ENCODE assay signal across 1 cellular context in the genomic region with DNA sequence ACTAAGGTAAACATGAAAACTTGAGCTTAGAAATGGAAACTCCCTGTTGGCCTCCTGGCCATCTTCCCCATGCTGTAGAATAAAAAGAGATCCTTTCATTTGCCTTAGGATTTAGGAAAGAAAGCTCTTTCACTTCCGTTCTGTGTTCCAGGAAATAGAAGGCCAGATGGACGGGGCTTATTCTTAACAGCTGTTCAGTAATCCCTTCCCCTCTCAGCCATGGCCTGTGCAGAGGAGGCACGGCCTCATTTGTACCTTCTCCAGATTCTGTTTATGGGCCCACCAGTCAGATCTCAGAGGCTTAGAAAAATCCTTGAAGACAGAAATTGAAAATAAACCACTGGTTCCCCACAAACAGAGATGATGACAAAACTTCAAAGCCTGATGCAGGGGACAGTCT.
TF ChIP-seq lines count a peak whose summit lies in the region.

No MANE protein-coding gene starts in this region.

TF ChIP-seq in IMR-90, 13 proteins besides CTCF, POLR2A, EP300 and RAD21:
- TF ChIP-seq, protein P1, sequence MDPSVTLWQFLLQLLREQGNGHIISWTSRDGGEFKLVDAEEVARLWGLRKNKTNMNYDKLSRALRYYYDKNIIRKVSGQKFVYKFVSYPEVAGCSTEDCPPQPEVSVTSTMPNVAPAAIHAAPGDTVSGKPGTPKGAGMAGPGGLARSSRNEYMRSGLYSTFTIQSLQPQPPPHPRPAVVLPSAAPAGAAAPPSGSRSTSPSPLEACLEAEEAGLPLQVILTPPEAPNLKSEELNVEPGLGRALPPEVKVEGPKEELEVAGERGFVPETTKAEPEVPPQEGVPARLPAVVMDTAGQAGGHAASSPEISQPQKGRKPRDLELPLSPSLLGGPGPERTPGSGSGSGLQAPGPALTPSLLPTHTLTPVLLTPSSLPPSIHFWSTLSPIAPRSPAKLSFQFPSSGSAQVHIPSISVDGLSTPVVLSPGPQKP (IDR thresholded peaks at IDR 0.05; ENCODE audit: borderline replicate concordance, low read depth, low read length): no peak
- no peak for TF ChIP-seq MXI1 (IDR thresholded peaks at IDR 0.05; ENCODE audit: borderline replicate concordance, low read depth, low read length)
- no peak for TF ChIP-seq CEBPB (IDR thresholded peaks at IDR 0.05; ENCODE audit: low read depth, low read length)
- TF ChIP-seq, protein P2, sequence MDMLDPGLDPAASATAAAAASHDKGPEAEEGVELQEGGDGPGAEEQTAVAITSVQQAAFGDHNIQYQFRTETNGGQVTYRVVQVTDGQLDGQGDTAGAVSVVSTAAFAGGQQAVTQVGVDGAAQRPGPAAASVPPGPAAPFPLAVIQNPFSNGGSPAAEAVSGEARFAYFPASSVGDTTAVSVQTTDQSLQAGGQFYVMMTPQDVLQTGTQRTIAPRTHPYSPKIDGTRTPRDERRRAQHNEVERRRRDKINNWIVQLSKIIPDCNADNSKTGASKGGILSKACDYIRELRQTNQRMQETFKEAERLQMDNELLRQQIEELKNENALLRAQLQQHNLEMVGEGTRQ (IDR thresholded peaks at IDR 0.05; ENCODE audit: low read depth, low read length): no peak
- no peak for TF ChIP-seq SMC3 (IDR thresholded peaks at IDR 0.05; ENCODE audit: low read depth, low read length)
- TF ChIP-seq RFX5 (IDR thresholded peaks at IDR 0.05; ENCODE audit: low read depth, low read length): no peak
- no peak for TF ChIP-seq RCOR1 (IDR thresholded peaks at IDR 0.05; ENCODE audit: insufficient replicate concordance, low read length)
- no peak for TF ChIP-seq FOS (IDR thresholded peaks at IDR 0.05; ENCODE audit: low read depth, low read length)
- no peak for TF ChIP-seq MAFK (IDR thresholded peaks at IDR 0.05; ENCODE audit: low read depth, low read length)
- TF ChIP-seq NFE2L2 (IDR thresholded peaks at IDR 0.05; ENCODE audit: low read depth, low read length): no peak
- no peak for TF ChIP-seq CHD1 (IDR thresholded peaks at IDR 0.05; ENCODE audit: low read depth, low read length)
